In genomic region chr17:45264430-45264829, GRCh38 we compare ENCODE assay signal across 1 cellular context.
A peak's percentile ranks its signal among the peaks of the same experiment; 100 is the strongest.
TF ChIP-seq lines count a peak whose summit lies in the region.

No MANE protein-coding gene starts in this region.

TF ChIP-seq in GM12878, 131 proteins besides CTCF, POLR2A, EP300 and RAD21:
- TF ChIP-seq FOXK2 (IDR thresholded peaks at IDR 0.05), result no peak
- TF ChIP-seq MLLT1 (IDR thresholded peaks at IDR 0.05), result no peak
- no peak for TF ChIP-seq KAT2A (conservative IDR thresholded peaks at IDR 0.05; ENCODE audit: control insufficient read depth, low read depth, low read length)
- no peak for TF ChIP-seq CBX3 (IDR thresholded peaks at IDR 0.05; ENCODE audit: borderline replicate concordance, low read depth)
- TF ChIP-seq, protein P1, sequence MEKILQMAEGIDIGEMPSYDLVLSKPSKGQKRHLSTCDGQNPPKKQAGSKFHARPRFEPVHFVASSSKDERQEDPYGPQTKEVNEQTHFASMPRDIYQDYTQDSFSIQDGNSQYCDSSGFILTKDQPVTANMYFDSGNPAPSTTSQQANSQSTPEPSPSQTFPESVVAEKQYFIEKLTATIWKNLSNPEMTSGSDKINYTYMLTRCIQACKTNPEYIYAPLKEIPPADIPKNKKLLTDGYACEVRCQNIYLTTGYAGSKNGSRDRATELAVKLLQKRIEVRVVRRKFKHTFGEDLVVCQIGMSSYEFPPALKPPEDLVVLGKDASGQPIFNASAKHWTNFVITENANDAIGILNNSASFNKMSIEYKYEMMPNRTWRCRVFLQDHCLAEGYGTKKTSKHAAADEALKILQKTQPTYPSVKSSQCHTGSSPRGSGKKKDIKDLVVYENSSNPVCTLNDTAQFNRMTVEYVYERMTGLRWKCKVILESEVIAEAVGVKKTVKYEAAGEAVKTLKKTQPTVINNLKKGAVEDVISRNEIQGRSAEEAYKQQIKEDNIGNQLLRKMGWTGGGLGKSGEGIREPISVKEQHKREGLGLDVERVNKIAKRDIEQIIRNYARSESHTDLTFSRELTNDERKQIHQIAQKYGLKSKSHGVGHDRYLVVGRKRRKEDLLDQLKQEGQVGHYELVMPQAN (conservative IDR thresholded peaks at IDR 0.05), result no peak
- 0 out of 2 replicates have a peak, but pooled peaks have one; percentile 33 for TF ChIP-seq POLR2AphosphoS2 (IDR thresholded peaks at IDR 0.05; ENCODE audit: low read depth, low read length)
TF ChIP-seq in GM12878: peak in this region for 1.
